In the genomic region with DNA sequence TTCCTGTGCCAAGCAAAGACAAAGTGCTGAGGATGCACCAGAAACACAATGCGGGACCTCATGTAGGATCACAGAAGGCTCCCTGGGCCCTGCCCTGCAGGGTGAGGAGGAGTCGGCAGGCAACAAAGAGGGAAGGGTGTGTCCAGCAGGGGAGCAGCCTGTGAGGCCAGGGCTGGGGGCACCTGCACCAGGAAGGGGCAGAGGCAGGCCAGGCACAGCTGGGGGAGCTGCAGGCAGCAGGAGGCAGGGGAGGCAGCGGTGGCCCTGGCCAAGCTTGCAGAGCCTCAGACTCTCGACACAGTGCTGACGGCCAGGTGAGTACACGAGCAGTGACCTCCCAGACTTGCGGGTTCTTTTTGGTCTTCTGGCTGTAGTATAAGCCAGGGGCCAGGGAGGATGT, we compare ENCODE assay signal across 14 cellular contexts.
A peak's percentile ranks its signal among the peaks of the same experiment; 100 is the strongest.
DNase-seq lines count a peak whose midpoint lies in the region; ATAC-seq and TF ChIP-seq lines count a peak whose summit lies in the region.
"Had no signal": no experiment of that assay in that cellular context is flagged by ENCODE, and none has a peak within 500 bp of the region (broad histone marks: within the 10 kb centered on the region; RNA-seq: fewer than 3 reads in every experiment).

No MANE protein-coding gene starts in this region.

- H3K4me3 Mint-ChIP-seq in T-helper 17 cell, result no peak overlapping the region
- no peak overlapping the region for H3K4me3 Mint-ChIP-seq in endodermal cell
- no peak overlapping the region for H3K4me3 Mint-ChIP-seq in endothelial cell (ENCODE audit: unreplicated experiment)
- H3K4me3 Mint-ChIP-seq: CD4-positive, alpha-beta memory T cell had no signal

- peaks cover 4% of the 10 kb centered on the region for H3K36me3 Mint-ChIP-seq in T-helper 17 cell (ENCODE audit: low read depth)
- H3K36me3 Mint-ChIP-seq in endodermal cell (ENCODE audit: low read depth), result no peaks in the 10 kb centered on the region
- H3K36me3 Mint-ChIP-seq in endothelial cell (ENCODE audit: low read depth, unreplicated experiment), result no peaks in the 10 kb centered on the region
- H3K36me3 Mint-ChIP-seq: CD4-positive, alpha-beta memory T cell had no signal

- peak overlapping the region; percentile 9 for H2AFZ ChIP-seq in neuronal stem cell (ENCODE audit: low read length)

- no peak overlapping the region for H3K23ac ChIP-seq in neuronal stem cell (ENCODE audit: low read depth, low read length, poor library complexity)

- H3K27ac ChIP-seq in endodermal cell (ENCODE audit: low read depth, low read length) (no peak overlapping the region), neuronal stem cell (replicated peaks; ENCODE audit: low read length) (no peak overlapping the region)
- H3K27ac ChIP-seq: A549, C4-2B had no signal

- no peak for DNase-seq in T-helper 17 cell
- peak; percentile 63 for DNase-seq in endodermal cell
- no peak for DNase-seq in neuronal stem cell (ENCODE audit: low spot score)
- DNase-seq in activated CD8-positive, alpha-beta memory T cell treated with anti-CD3 and anti-CD28 coated beads for 24 hours, result no peak
- DNase-seq in endothelial cell (ENCODE audit: low spot score), result no peak
- no peak for DNase-seq in stimulated activated CD4-positive, alpha-beta T cell treated with anti-CD3 and anti-CD28 coated beads, Interleukin-2, amount 100 ng/mL, for 24 hours
- DNase-seq: BE2C; CD4-positive, alpha-beta memory T cell; DMS79 had no signal

- H3K27me3 ChIP-seq in endodermal cell (ENCODE audit: control insufficient read depth, insufficient read depth, low read length, poor library complexity, severe bottlenecking) (no peaks in the 10 kb centered on the region), neuronal stem cell (ENCODE audit: control insufficient read depth in 3 of 3, insufficient read depth in 3 of 3, low read depth in 1 of 3, low read length in 3 of 3) (peaks cover 0 to 4% (median 0%) of the 10 kb centered on the region in 3 experiments)
- H3K27me3 ChIP-seq: BE2C had no signal

- H3K9ac ChIP-seq in endodermal cell (ENCODE audit: extremely low read depth, low read length, poor library complexity, severe bottlenecking) (no peak overlapping the region), neuronal stem cell (ENCODE audit: low read depth, low read length, poor library complexity) (no peak overlapping the region)

- no peak overlapping the region for H4K8ac ChIP-seq in neuronal stem cell (ENCODE audit: low read depth, low read length)

- H3K36me3 ChIP-seq in endodermal cell (ENCODE audit: control insufficient read depth, insufficient read depth, low read length), result no peaks in the 10 kb centered on the region
- no peaks in the 10 kb centered on the region for H3K36me3 ChIP-seq in neuronal stem cell (replicated peaks in 1 of 2; ENCODE audit: control insufficient read depth in 2 of 2, insufficient read depth in 2 of 2, low read length in 2 of 2)
- H3K36me3 ChIP-seq: BE2C had no signal

- no peak overlapping the region for H2BK12ac ChIP-seq in neuronal stem cell (ENCODE audit: low read length)

- H3K27me3 Mint-ChIP-seq in T-helper 17 cell (peaks cover 12% of the 10 kb centered on the region), endodermal cell (ENCODE audit: insufficient read depth) (no peaks in the 10 kb centered on the region), endothelial cell (ENCODE audit: unreplicated experiment) (peaks cover 2% of the 10 kb centered on the region)

- H3K4me1 ChIP-seq in endodermal cell (ENCODE audit: control insufficient read depth, insufficient read depth, low read length) (peaks cover 4% of the 10 kb centered on the region), neuronal stem cell (ENCODE audit: control insufficient read depth in 2 of 2, insufficient read depth in 1 of 2, low read depth in 1 of 2, low read length in 2 of 2) (peaks cover 5 to 8% of the 10 kb centered on the region in 2 donors)
- H3K4me1 ChIP-seq: BE2C had no signal

- H3K9me3 ChIP-seq in T-helper 17 cell (ENCODE audit: control insufficient read depth, low read length, poor library complexity, severe bottlenecking) (no peaks in the 10 kb centered on the region), endodermal cell (ENCODE audit: control insufficient read depth, low read length) (no peaks in the 10 kb centered on the region), neuronal stem cell (replicated peaks in 1 of 2; ENCODE audit: control insufficient read depth in 2 of 2, insufficient read depth in 1 of 2, low read depth in 1 of 2, low read length in 2 of 2) (no peaks in the 10 kb centered on the region)
- H3K9me3 ChIP-seq: A549, BE2C had no signal

- H3K27ac Mint-ChIP-seq in T-helper 17 cell, result peak overlapping the region; percentile 60
- H3K27ac Mint-ChIP-seq in endodermal cell, result no peak overlapping the region
- H3K27ac Mint-ChIP-seq in endothelial cell (ENCODE audit: unreplicated experiment), result no peak overlapping the region
- H3K27ac Mint-ChIP-seq: CD4-positive, alpha-beta memory T cell had no signal

- ATAC-seq in T-helper 17 cell (no peak), GM18517 (IDR thresholded peaks at IDR 0.05; ENCODE audit: unreplicated experiment) (no peak)
- ATAC-seq: A549, GM12878, HepG2 had no signal

- no peaks in the 10 kb centered on the region for H3K4me1 Mint-ChIP-seq in T-helper 17 cell
- peaks cover 9% of the 10 kb centered on the region for H3K4me1 Mint-ChIP-seq in endodermal cell
- no peaks in the 10 kb centered on the region for H3K4me1 Mint-ChIP-seq in endothelial cell (ENCODE audit: unreplicated experiment)
- H3K4me1 Mint-ChIP-seq: CD4-positive, alpha-beta memory T cell had no signal

- peak overlapping the region; percentile 42 for H3K14ac ChIP-seq in neuronal stem cell (ENCODE audit: low read length)

- H2AK5ac ChIP-seq in neuronal stem cell (ENCODE audit: low read depth, low read length), result no peak overlapping the region

- H3K4me2 ChIP-seq in neuronal stem cell (ENCODE audit: insufficient read depth, low read length, poor library complexity, severe bottlenecking), result no peak overlapping the region
- H3K4me2 ChIP-seq: A549 had no signal

- H3K9me3 Mint-ChIP-seq in endodermal cell (no peaks in the 10 kb centered on the region), endothelial cell (ENCODE audit: unreplicated experiment) (no peaks in the 10 kb centered on the region)

- WGBS in endodermal cell (ENCODE audit: insufficient coverage in 1 of 2, insufficient read length in 1 of 2), 2 experiments, result 89 to 94% methylated on average over 6 to 7 of the region's 7 CpGs
- WGBS in neuronal stem cell (ENCODE audit: extremely low coverage in 2 of 2, insufficient read length in 2 of 2, insufficient replicate concordance in 1 of 2), 2 donors, result no CpG with 5 or more reads among the region's 7 CpGs

- no peak overlapping the region for H2BK120ac ChIP-seq in neuronal stem cell (ENCODE audit: low read depth, low read length)

- H2BK5ac ChIP-seq in neuronal stem cell (ENCODE audit: low read length), result no peak overlapping the region

- TF ChIP-seq CTCF in endodermal cell (conservative IDR thresholded peaks at IDR 0.05) (no peak), endothelial cell (IDR thresholded peaks at IDR 0.05; ENCODE audit: unreplicated experiment) (no peak)

- H3K4ac ChIP-seq in neuronal stem cell (ENCODE audit: low read length), result no peak overlapping the region

- H3K4me3 ChIP-seq in endodermal cell (ENCODE audit: low read length) (no peak overlapping the region), neuronal stem cell (ENCODE audit: low read length in 2 of 2) (no peak overlapping the region)
- H3K4me3 ChIP-seq: A549, GM12878 had no signal

- H3K18ac ChIP-seq in neuronal stem cell (ENCODE audit: low read length), result peak overlapping the region; percentile 63

- H2BK15ac ChIP-seq in neuronal stem cell (ENCODE audit: low read length), result no peak overlapping the region

- H4K91ac ChIP-seq in neuronal stem cell (ENCODE audit: low read depth, low read length, poor library complexity), result no peak overlapping the region

- H3K79me1 ChIP-seq in neuronal stem cell (ENCODE audit: low read depth, low read length), result no peaks in the 10 kb centered on the region
